In the genomic region with DNA sequence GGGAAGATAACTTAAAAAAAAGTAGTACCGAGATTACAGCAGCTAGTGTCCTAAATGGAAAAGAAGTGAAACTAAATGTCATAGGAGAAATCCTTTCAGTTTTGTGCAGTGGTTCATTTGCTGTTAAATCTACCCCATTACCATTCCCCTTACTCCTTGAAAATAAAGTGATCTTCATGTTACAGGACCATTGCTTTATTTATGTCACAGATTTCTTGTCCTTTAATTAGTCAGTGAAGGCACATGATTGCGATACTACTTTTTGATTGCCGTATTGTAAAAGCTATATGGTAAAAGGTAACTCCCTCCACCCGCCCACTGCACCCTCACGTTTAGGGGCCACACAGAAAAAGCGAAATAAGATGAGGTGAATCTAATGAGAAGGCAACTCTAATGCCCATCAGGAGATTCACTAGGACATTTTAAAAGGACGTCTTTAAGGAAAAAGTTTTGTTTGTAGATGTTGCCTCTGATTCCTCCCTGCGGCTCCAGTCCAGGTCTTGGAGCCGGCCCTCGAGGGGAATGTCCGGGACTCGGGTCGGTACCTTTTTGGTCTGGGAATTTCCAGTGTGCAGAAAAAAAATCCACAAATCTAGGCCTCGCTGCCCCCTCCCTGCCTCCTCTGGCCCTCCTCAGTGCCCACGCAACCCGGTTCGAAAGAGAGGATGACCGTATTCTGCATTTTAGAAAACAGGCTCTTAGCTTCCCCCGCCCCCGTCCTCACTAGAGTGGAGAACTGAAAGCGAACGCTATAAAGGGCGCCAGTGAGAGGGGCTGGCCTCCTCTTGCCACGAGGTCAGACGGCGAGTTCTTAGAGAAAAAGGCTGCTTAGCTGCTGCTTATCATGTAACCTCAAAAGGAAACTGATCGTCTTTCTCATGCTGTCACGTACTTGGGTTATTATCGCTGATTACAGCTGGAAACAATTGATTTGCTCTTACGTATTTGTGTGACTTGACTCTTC, we compare ENCODE assay signal across 8 cellular contexts. TPM values are rescaled to one million over a fixed set of nuclear protein-coding genes. Genes with fewer than 3 reads are reported as not detected.
DNase-seq lines count a peak whose midpoint lies in the region; ATAC-seq and TF ChIP-seq lines count a peak whose summit lies in the region.

No MANE protein-coding gene starts in this region.

- H3K9me3 ChIP-seq in T-helper 17 cell (ENCODE audit: control insufficient read depth, low read length, poor library complexity, severe bottlenecking) (no peaks in the 10 kb centered on the region), ascending aorta (no peaks in the 10 kb centered on the region)

- intact Hi-C loops in ascending aorta (cut with DNase I): loop anchor here (2.0 kb wide), 1 partner anchor 75 kb away; no protein-coding TSS in a partner anchor

- H3K4me3 ChIP-seq in ascending aorta (peak overlapping the region; percentile 64 to 66), retinal pigment epithelial cell (ENCODE audit: low read length) (peak overlapping the region; percentile 67)

- peaks cover 0 to 21% of the 10 kb centered on the region in 2 donors for H3K4me1 ChIP-seq in ascending aorta

- in situ Hi-C loops in KBM-7 (cut with MboI; ENCODE audit: low pct_unique_long_range_greater_than_20kb, low sequenced_read_pairs): no loop called here

- peak overlapping the region; percentile 78 to 87 for H3K27ac ChIP-seq in ascending aorta

- no peaks in the 10 kb centered on the region for H3K27me3 ChIP-seq in ascending aorta

- peak overlapping the region; percentile 91 for H3K4me3 Mint-ChIP-seq in T-helper 17 cell

- peaks cover 32% of the 10 kb centered on the region for H3K4me1 Mint-ChIP-seq in T-helper 17 cell

- peaks cover 0 to 4% of the 10 kb centered on the region in 2 donors for H3K36me3 ChIP-seq in ascending aorta

- TF ChIP-seq CTCF in ascending aorta (IDR thresholded peaks at IDR 0.05) (no peak), retinal pigment epithelial cell (conservative IDR thresholded peaks at IDR 0.05; ENCODE audit: low read depth, low read length) (no peak)

- ATAC-seq in GM21515 (IDR thresholded peaks at IDR 0.05; ENCODE audit: unreplicated experiment) (peak; percentile 83), T-helper 17 cell (peak; percentile 82)

- peak overlapping the region; percentile 97 for H3K27ac Mint-ChIP-seq in T-helper 17 cell

- DNase-seq in DMS153 treated with DMSO at 0.1 percent for 48 hours (lab: John Stamatoyannopoulos, UW; ENCODE audit: unreplicated experiment): peak; percentile 43
- DNase-seq in KBM-7: peak; percentile 76
- peak; percentile 55 to 67 (median 63) for DNase-seq in T-helper 17 cell
- peak; percentile 53 to 90 for DNase-seq in ascending aorta (ENCODE audit: low spot score in 2 of 2)
- DNase-seq in hypothalamus (lab: John Stamatoyannopoulos, UW): peak in 47 of 51 donors; percentile 7 to 68 (median 36)
- no peak for DNase-seq in retinal pigment epithelial cell (ENCODE audit: low read depth)
- no peak for DNase-seq in NCI-H345 treated with DMSO at 0.1 percent for 48 hours (lab: John Stamatoyannopoulos, UW; ENCODE audit: unreplicated experiment)

- H3K27me3 Mint-ChIP-seq in T-helper 17 cell: no peaks in the 10 kb centered on the region

- H3K36me3 Mint-ChIP-seq in T-helper 17 cell (ENCODE audit: low read depth): peaks cover under 1% of the 10 kb centered on the region

RNA-seq across cellular contexts. Expression of gene NFKBIZ, which starts 21.8 kb away (rescaled TPM):
- 100 to 1,000 TPM; 682 to 814 TPM for total RNA-seq in T-helper 17 cell
- 349 TPM for total RNA-seq in ascending aorta

RNA-seq across cellular contexts. Expression of gene NXPE3, which starts 48.5 kb away (rescaled TPM):
- total RNA-seq in T-helper 17 cell (10 to 100 TPM; 30.6 to 31.7 TPM), ascending aorta (25.8 TPM)

Comparison
In these comparisons a context has a peak if more than half of its experiments do, and no peak if none do; other contexts are left out.
1. DNase-seq: peak in DMS153 treated with DMSO at 0.1 percent for 48 hours (single experiment), KBM-7 (single experiment), T-helper 17 cell (3 of 3), ascending aorta (2 of 2) and hypothalamus (47 of 51); none in retinal pigment epithelial cell (single experiment) and NCI-H345 treated with DMSO at 0.1 percent for 48 hours (single experiment).